ENCODE assay signal across 25 cellular contexts in genomic region chr10:75260990-75261389, GRCh38.
"Had no signal": no experiment of that assay in that cellular context is flagged by ENCODE, and none has a peak within 500 bp of the region (broad histone marks: within the 10 kb centered on the region; RNA-seq: fewer than 3 reads in every experiment).

No MANE protein-coding gene starts in this region.

- H3K27ac ChIP-seq: epithelial cell of prostate, left lung, right lobe of liver, thoracic aorta, tibial nerve, upper lobe of left lung had no signal

- H3K4me1 Mint-ChIP-seq: naive B cell; stimulated activated naive B cell treated with anti-CD40 and anti-IgM and Interleukin-4, amounts not matched to agents 10 μg/mL and 1 μg/mL and 100 μg/mL, for 72 hours had no signal

- H3K36me3 ChIP-seq: colonic mucosa, left lung, right lobe of liver, thoracic aorta, tibial nerve, upper lobe of left lung had no signal

- H3K27me3 Mint-ChIP-seq: dendritic cell treated with granulocyte-macrophage colony-stimulating factor and Interleukin-4, amounts not matched to agents 40 ng/mL and 50 ng/mL, for 4 days; stimulated activated naive CD8-positive, alpha-beta T cell treated with anti-CD3 and anti-CD28 coated beads, Interleukin-15, Interleukin-2, amounts not matched to agents 100 ng/mL and 50 ng/mL, for 24 hours had no signal

- DNase-seq: colonic mucosa; effector CD8-positive, alpha-beta T cell; endodermal cell; foreskin melanocyte; left lung; mesenchymal stem cell; mucosa of descending colon; naive B cell; nucleus accumbens; right lobe of liver; small intestine; stimulated activated CD4-positive, alpha-beta T cell treated with anti-CD3 and anti-CD28 coated beads, Interleukin-15, amount 100 ng/mL, for 24 hours; stimulated activated CD4-positive, alpha-beta T cell treated with anti-CD3 and anti-CD28 coated beads, Interleukin-2, amount 100 ng/mL, for 48 hours; stimulated activated naive B cell treated with anti-CD40 and anti-IgM and Interleukin-4, amounts not matched to agents 10 μg/mL and 1 μg/mL and 100 μg/mL, for 72 hours; upper lobe of left lung had no signal

- FAIRE-seq: kidney, small intestine, urothelium cell line had no signal

- H3K27ac Mint-ChIP-seq: dendritic cell treated with granulocyte-macrophage colony-stimulating factor and Interleukin-4, amounts not matched to agents 40 ng/mL and 50 ng/mL, for 4 days; endodermal cell; mesothelial cell of epicardium; naive B cell; natural killer cell treated with Interleukin-12 subunit alpha and Interleukin-12 subunit beta and Interleukin-15 and Interleukin-18, amount 100 ng/mL, for 72 hours; stimulated activated naive B cell treated with anti-CD40 and anti-IgM and Interleukin-4, amounts not matched to agents 10 μg/mL and 1 μg/mL and 100 μg/mL, for 72 hours; stimulated activated naive CD8-positive, alpha-beta T cell treated with anti-CD3 and anti-CD28 coated beads, Interleukin-15, Interleukin-2, amounts not matched to agents 100 ng/mL and 50 ng/mL, for 24 hours had no signal

- H3K36me3 Mint-ChIP-seq: mesothelial cell of epicardium; naive B cell; natural killer cell treated with Interleukin-12 subunit alpha and Interleukin-12 subunit beta and Interleukin-15 and Interleukin-18, amount 100 ng/mL, for 72 hours; stimulated activated naive B cell treated with anti-CD40 and anti-IgM and Interleukin-4, amounts not matched to agents 10 μg/mL and 1 μg/mL and 100 μg/mL, for 72 hours had no signal

- H3K27me3 ChIP-seq: colonic mucosa, left lung, right lobe of liver, tibial nerve, upper lobe of left lung had no signal

- H3K4me3 ChIP-seq: colonic mucosa, left lung, mucosa of descending colon, right lobe of liver, thoracic aorta, tibial nerve, upper lobe of left lung had no signal

- H3K4me3 Mint-ChIP-seq: dendritic cell treated with granulocyte-macrophage colony-stimulating factor and Interleukin-4, amounts not matched to agents 40 ng/mL and 50 ng/mL, for 4 days; endodermal cell; mesothelial cell of epicardium; naive B cell; natural killer cell treated with Interleukin-12 subunit alpha and Interleukin-12 subunit beta and Interleukin-15 and Interleukin-18, amount 100 ng/mL, for 72 hours; stimulated activated naive B cell treated with anti-CD40 and anti-IgM and Interleukin-4, amounts not matched to agents 10 μg/mL and 1 μg/mL and 100 μg/mL, for 72 hours; stimulated activated naive CD8-positive, alpha-beta T cell treated with anti-CD3 and anti-CD28 coated beads, Interleukin-15, Interleukin-2, amounts not matched to agents 100 ng/mL and 50 ng/mL, for 24 hours had no signal

- H3K4me1 ChIP-seq: colonic mucosa, left lung, right lobe of liver had no signal

- H3K9me3 Mint-ChIP-seq: dendritic cell treated with granulocyte-macrophage colony-stimulating factor and Interleukin-4, amounts not matched to agents 40 ng/mL and 50 ng/mL, for 4 days; mesothelial cell of epicardium; natural killer cell treated with Interleukin-12 subunit alpha and Interleukin-12 subunit beta and Interleukin-15 and Interleukin-18, amount 100 ng/mL, for 72 hours; stimulated activated naive CD8-positive, alpha-beta T cell treated with anti-CD3 and anti-CD28 coated beads, Interleukin-15, Interleukin-2, amounts not matched to agents 100 ng/mL and 50 ng/mL, for 24 hours had no signal

- ATAC-seq: esophagus mucosa; left lung; natural killer cell treated with Interleukin-12 subunit alpha and Interleukin-12 subunit beta and Interleukin-15 and Interleukin-18, amount 100 ng/mL, for 72 hours; right lobe of liver; stimulated activated naive B cell treated with anti-CD40 and anti-IgM and Interleukin-4, amounts not matched to agents 10 μg/mL and 1 μg/mL and 100 μg/mL, for 72 hours had no signal

- H3K9me3 ChIP-seq: colonic mucosa, left lung, mucosa of descending colon, right lobe of liver, thoracic aorta, upper lobe of left lung had no signal
